26 cellular contexts compared by ENCODE assay signal in genomic region chr5:95219411-95219810, GRCh38.
"Had no signal": no experiment of that assay in that cellular context is flagged by ENCODE, and none has a peak within 500 bp of the region (broad histone marks: within the 10 kb centered on the region; RNA-seq: fewer than 3 reads in every experiment).

No MANE protein-coding gene starts in this region.

- H3K9me3 Mint-ChIP-seq: activated T-helper 17 cell treated with anti-CD3 and anti-CD28 coated beads, Interleukin-2, amount 50 U/mL, for 72 hours; stimulated activated naive CD8-positive, alpha-beta T cell treated with anti-CD3 and anti-CD28 coated beads, Interleukin-15, Interleukin-2, amounts not matched to agents 100 ng/mL and 50 ng/mL, for 24 hours had no signal

- DNase-seq: activated CD4-positive, alpha-beta T cell treated with anti-CD3 and anti-CD28 coated beads for 1 hour; activated naive CD4-positive, alpha-beta T cell; activated T-cell treated with anti-CD3 and anti-CD28 coated beads, Interleukin-2, amount 50 U/mL, for 1 hour; adrenal gland; brain microvascular endothelial cell; central memory CD4-positive, alpha-beta T cell; dermis blood vessel endothelial cell; effector CD8-positive, alpha-beta T cell; erythroblast; foreskin fibroblast; heart right ventricle; left colon; lower lobe of right lung; naive thymus-derived CD4-positive, alpha-beta T cell; psoas muscle; right cardiac atrium; stimulated activated CD4-positive, alpha-beta T cell treated with anti-CD3 and anti-CD28 coated beads, Interleukin-12 subunit alpha, Interleukin-12 subunit beta, amount 100 ng/mL, for 4 hours; stimulated activated CD4-positive, alpha-beta T cell treated with anti-CD3 and anti-CD28 coated beads, Interleukin-4, amount 100 ng/mL, for 4 hours; substantia nigra; thyroid gland; upper lobe of right lung; WERI-Rb-1 had no signal

- H3K36me3 Mint-ChIP-seq: activated naive CD8-positive, alpha-beta T cell; naive thymus-derived CD4-positive, alpha-beta T cell had no signal

- H3K27me3 Mint-ChIP-seq: activated naive CD8-positive, alpha-beta T cell; activated T-helper 17 cell treated with anti-CD3 and anti-CD28 coated beads, Interleukin-2, amount 50 U/mL, for 72 hours; naive thymus-derived CD4-positive, alpha-beta T cell; stimulated activated naive CD8-positive, alpha-beta T cell treated with anti-CD3 and anti-CD28 coated beads, Interleukin-15, Interleukin-2, amounts not matched to agents 100 ng/mL and 50 ng/mL, for 24 hours had no signal

- ATAC-seq: activated T-helper 17 cell treated with anti-CD3 and anti-CD28 coated beads, Interleukin-2, amount 50 U/mL, for 72 hours; heart right ventricle; left colon; lower lobe of right lung; naive thymus-derived CD4-positive, alpha-beta T cell; psoas muscle; right cardiac atrium; upper lobe of right lung had no signal

- H3K4me1 Mint-ChIP-seq: activated T-helper 17 cell treated with anti-CD3 and anti-CD28 coated beads, Interleukin-2, amount 50 U/mL, for 72 hours; naive thymus-derived CD4-positive, alpha-beta T cell had no signal

- H3K4me3 ChIP-seq: adrenal gland, ascending aorta, heart right ventricle, lower lobe of right lung, psoas muscle, thyroid gland, upper lobe of right lung had no signal

- H3K36me3 ChIP-seq: adrenal gland, ascending aorta, brain microvascular endothelial cell, heart right ventricle, lower lobe of right lung, thyroid gland, upper lobe of right lung, WERI-Rb-1 had no signal

- H3K27ac Mint-ChIP-seq: activated naive CD8-positive, alpha-beta T cell; activated T-helper 17 cell treated with anti-CD3 and anti-CD28 coated beads, Interleukin-2, amount 50 U/mL, for 72 hours; naive thymus-derived CD4-positive, alpha-beta T cell; stimulated activated naive CD8-positive, alpha-beta T cell treated with anti-CD3 and anti-CD28 coated beads, Interleukin-15, Interleukin-2, amounts not matched to agents 100 ng/mL and 50 ng/mL, for 24 hours had no signal

- H3K9me3 ChIP-seq: adrenal gland, ascending aorta, lower lobe of right lung, psoas muscle, thyroid gland, upper lobe of right lung had no signal

- H3K4me3 Mint-ChIP-seq: activated naive CD8-positive, alpha-beta T cell; activated T-helper 17 cell treated with anti-CD3 and anti-CD28 coated beads, Interleukin-2, amount 50 U/mL, for 72 hours; naive thymus-derived CD4-positive, alpha-beta T cell; stimulated activated naive CD8-positive, alpha-beta T cell treated with anti-CD3 and anti-CD28 coated beads, Interleukin-15, Interleukin-2, amounts not matched to agents 100 ng/mL and 50 ng/mL, for 24 hours had no signal

- H3K4me1 ChIP-seq: adrenal gland, ascending aorta, lower lobe of right lung, psoas muscle, thyroid gland, upper lobe of right lung had no signal
